1 cellular context compared by ENCODE assay signal in genomic region chr5:143393516-143393915, GRCh38.
TF ChIP-seq lines count a peak whose summit lies in the region.

No MANE protein-coding gene starts in this region.

TF ChIP-seq in K562, 482 proteins besides CTCF, POLR2A, EP300 and RAD21:
- no peak for TF ChIP-seq PBX2 (CRISPR knock-in tag; IDR thresholded peaks at IDR 0.05; ENCODE audit: low read depth)
- TF ChIP-seq PBX2 (tag; conservative IDR thresholded peaks at IDR 0.05; ENCODE audit: low read depth), result peak; percentile 38
- peak; percentile 29 for TF ChIP-seq MEIS2 (IDR thresholded peaks at IDR 0.05; ENCODE audit: partially characterized antibody)
- TF ChIP-seq CBX2 (IDR thresholded peaks at IDR 0.05; ENCODE audit: insufficient read depth, low read length, poor library complexity, severe bottlenecking), result no peak
